35 cellular contexts compared by ENCODE assay signal in the genomic region with DNA sequence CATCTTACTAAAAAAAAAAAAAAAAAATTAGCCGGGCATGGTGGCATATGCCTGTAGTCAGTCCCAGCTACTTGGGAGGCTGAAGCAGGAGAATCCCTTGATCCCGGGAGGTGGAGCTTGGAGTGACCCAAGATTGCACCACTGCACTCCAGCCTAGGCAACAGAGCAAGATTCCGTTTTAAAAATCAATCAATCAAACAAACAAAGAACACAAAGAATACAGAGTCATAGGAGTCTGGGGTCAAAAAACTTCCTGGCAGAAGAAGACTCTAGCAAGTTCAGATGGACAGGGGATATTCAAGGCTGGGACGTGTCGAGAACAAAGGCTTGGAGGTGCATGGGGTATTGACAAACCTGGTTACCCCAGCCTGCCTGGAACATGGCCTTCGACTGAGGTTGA.
"Had no signal": no experiment of that assay in that cellular context is flagged by ENCODE, and none has a peak within 500 bp of the region (broad histone marks: within the 10 kb centered on the region; RNA-seq: fewer than 3 reads in every experiment).

No MANE protein-coding gene starts in this region.

- H3K27ac Mint-ChIP-seq: activated B cell treated with CpG ODN at 0.5 μM for 24 hours; activated CD4-positive, alpha-beta memory T cell treated with anti-CD3 and anti-CD28 coated beads for 36 hours; activated CD4-positive, alpha-beta T cell treated with anti-CD3 and anti-CD28 coated beads, Interleukin-2, amount 10 ng/mL, durations not matched to agents 24 days and 14 days; activated CD8-positive, alpha-beta T cell treated with anti-CD3 and anti-CD28 coated beads for 36 hours; activated naive CD4-positive, alpha-beta T cell treated with anti-CD3 and anti-CD28 coated beads, Interleukin-2, amount 10 ng/mL, durations not matched to agents 7 days and 5 days; activated naive CD4-positive, alpha-beta T cell treated with anti-CD3 and anti-CD28 coated beads, Interleukin-2, amount 50 U/mL, for 24 hours; activated naive CD8-positive, alpha-beta T cell; activated naive CD8-positive, alpha-beta T cell treated with anti-CD3 and anti-CD28 coated beads, Interleukin-2, amount 10 ng/mL, durations not matched to agents 7 days and 5 days; activated naive CD8-positive, alpha-beta T cell treated with anti-CD3 and anti-CD28 coated beads, Interleukin-2, amount 50 U/mL, for 24 hours; activated T-helper 2 cell treated with anti-CD3 and anti-CD28 coated beads, Interferon-gamma antibody, Interleukin-2, Interleukin-4, amounts not matched to agents 10 μg/mL and 5 μg/mL and 100 μg/mL, durations not matched to agents 14 hours and 24 hours and 36 hours; T-helper 1 cell treated with Interleukin-12 subunit alpha and Interleukin-12 subunit beta and Interleukin-4 antibody, amounts not matched to agents 30 μg/mL and 1 μg/mL, for 36 hours; T-helper 2 cell treated with Interferon-gamma antibody and Interleukin-4, amounts not matched to agents 5 μg/mL and 100 μg/mL, for 36 hours had no signal

- H3K27ac ChIP-seq: ascending aorta, cardiac muscle cell, VCaP had no signal

- H3K4me3 Mint-ChIP-seq: activated B cell treated with CpG ODN at 0.5 μM for 24 hours; activated CD4-positive, alpha-beta memory T cell treated with anti-CD3 and anti-CD28 coated beads for 36 hours; activated CD4-positive, alpha-beta T cell treated with anti-CD3 and anti-CD28 coated beads, Interleukin-2, amount 10 ng/mL, durations not matched to agents 24 days and 14 days; activated CD8-positive, alpha-beta T cell treated with anti-CD3 and anti-CD28 coated beads for 36 hours; activated naive CD4-positive, alpha-beta T cell treated with anti-CD3 and anti-CD28 coated beads, Interleukin-2, amount 10 ng/mL, durations not matched to agents 7 days and 5 days; activated naive CD4-positive, alpha-beta T cell treated with anti-CD3 and anti-CD28 coated beads, Interleukin-2, amount 50 U/mL, for 24 hours; activated naive CD8-positive, alpha-beta T cell; activated naive CD8-positive, alpha-beta T cell treated with anti-CD3 and anti-CD28 coated beads, Interleukin-2, amount 10 ng/mL, durations not matched to agents 7 days and 5 days; activated naive CD8-positive, alpha-beta T cell treated with anti-CD3 and anti-CD28 coated beads, Interleukin-2, amount 50 U/mL, for 24 hours; activated T-cell treated with anti-CD3 and anti-CD28 coated beads, Interleukin-2, amount 50 U/mL, for 4 hours; brain; central memory CD8-positive, alpha-beta T cell; T-helper 1 cell treated with Interleukin-12 subunit alpha and Interleukin-12 subunit beta and Interleukin-4 antibody, amounts not matched to agents 30 μg/mL and 1 μg/mL, for 36 hours; T-helper 2 cell treated with Interferon-gamma antibody and Interleukin-4, amounts not matched to agents 5 μg/mL and 100 μg/mL, for 36 hours had no signal

- ATAC-seq: activated CD8-positive, alpha-beta T cell treated with anti-CD3 and anti-CD28 coated beads for 36 hours; activated naive CD8-positive, alpha-beta T cell treated with anti-CD3 and anti-CD28 coated beads, Interleukin-2, amount 50 U/mL, for 24 hours; activated T-cell treated with anti-CD3 and anti-CD28 coated beads, Interleukin-2, amount 50 U/mL, for 4 hours had no signal

- H3K27me3 Mint-ChIP-seq: activated B cell treated with CpG ODN at 0.5 μM for 24 hours, brain had no signal

- H3K27me3 ChIP-seq: ascending aorta, cardiac muscle cell had no signal

- H3K4me3 ChIP-seq: ascending aorta, cardiac muscle cell had no signal

- H3K9me3 Mint-ChIP-seq: activated B cell treated with CpG ODN at 0.5 μM for 24 hours; activated CD4-positive, alpha-beta memory T cell treated with anti-CD3 and anti-CD28 coated beads for 36 hours; activated CD8-positive, alpha-beta T cell treated with anti-CD3 and anti-CD28 coated beads for 36 hours; activated naive CD4-positive, alpha-beta T cell treated with anti-CD3 and anti-CD28 coated beads, Interleukin-2, amount 10 ng/mL, durations not matched to agents 7 days and 5 days; activated naive CD4-positive, alpha-beta T cell treated with anti-CD3 and anti-CD28 coated beads, Interleukin-2, amount 50 U/mL, for 24 hours; activated naive CD8-positive, alpha-beta T cell treated with anti-CD3 and anti-CD28 coated beads, Interleukin-2, amount 10 ng/mL, durations not matched to agents 7 days and 5 days; activated naive CD8-positive, alpha-beta T cell treated with anti-CD3 and anti-CD28 coated beads, Interleukin-2, amount 50 U/mL, for 24 hours; activated T-cell treated with anti-CD3 and anti-CD28 coated beads, Interleukin-2, amount 50 U/mL, for 4 hours; activated T-helper 2 cell treated with anti-CD3 and anti-CD28 coated beads, Interferon-gamma antibody, Interleukin-2, Interleukin-4, amounts not matched to agents 10 μg/mL and 5 μg/mL and 100 μg/mL, durations not matched to agents 14 hours and 24 hours and 36 hours; central memory CD8-positive, alpha-beta T cell; T-helper 1 cell treated with Interleukin-12 subunit alpha and Interleukin-12 subunit beta and Interleukin-4 antibody, amounts not matched to agents 30 μg/mL and 1 μg/mL, for 36 hours; T-helper 2 cell treated with Interferon-gamma antibody and Interleukin-4, amounts not matched to agents 5 μg/mL and 100 μg/mL, for 36 hours had no signal

- H3K4me1 ChIP-seq: ascending aorta had no signal

- H3K4me1 Mint-ChIP-seq: activated B cell treated with CpG ODN at 0.5 μM for 24 hours; activated naive CD4-positive, alpha-beta T cell treated with anti-CD3 and anti-CD28 coated beads, Interleukin-2, amount 10 ng/mL, durations not matched to agents 7 days and 5 days; activated naive CD4-positive, alpha-beta T cell treated with anti-CD3 and anti-CD28 coated beads, Interleukin-2, amount 50 U/mL, for 24 hours; activated naive CD8-positive, alpha-beta T cell treated with anti-CD3 and anti-CD28 coated beads, Interleukin-2, amount 10 ng/mL, durations not matched to agents 7 days and 5 days; central memory CD8-positive, alpha-beta T cell had no signal

- H3K36me3 Mint-ChIP-seq: activated CD4-positive, alpha-beta memory T cell treated with anti-CD3 and anti-CD28 coated beads for 36 hours; activated naive CD4-positive, alpha-beta T cell treated with anti-CD3 and anti-CD28 coated beads, Interleukin-2, amount 10 ng/mL, durations not matched to agents 7 days and 5 days; activated naive CD4-positive, alpha-beta T cell treated with anti-CD3 and anti-CD28 coated beads, Interleukin-2, amount 50 U/mL, for 24 hours; activated naive CD8-positive, alpha-beta T cell; activated naive CD8-positive, alpha-beta T cell treated with anti-CD3 and anti-CD28 coated beads, Interleukin-2, amount 10 ng/mL, durations not matched to agents 7 days and 5 days had no signal

- H3K36me3 ChIP-seq: ascending aorta, cardiac muscle cell had no signal

- FAIRE-seq: bronchial epithelial cell, TTC549 had no signal

- H3K9me3 ChIP-seq: ascending aorta had no signal

- DNase-seq: activated B cell treated with CpG ODN at 0.5 μM for 24 hours; activated CD4-positive, alpha-beta memory T cell treated with anti-CD3 and anti-CD28 coated beads for 36 hours; activated CD4-positive, alpha-beta T cell treated with anti-CD3 and anti-CD28 coated beads for 4 hours; activated CD4-positive, alpha-beta T cell treated with anti-CD3 and anti-CD28 coated beads, Interleukin-2, amount 10 ng/mL, durations not matched to agents 24 days and 14 days; activated CD4-positive, alpha-beta T cell treated with anti-CD3 and anti-CD28 coated beads, Interleukin-2, amount 50 U/mL, for 1 hour; activated CD4-positive, alpha-beta T cell treated with anti-CD3 and anti-CD28 coated beads, Interleukin-2, amount 50 U/mL, for 4 hours; activated CD4-positive, CD25-positive, alpha-beta regulatory T cell treated with anti-CD3 and anti-CD28 coated beads, Interleukin-2, amount 50 U/mL, for 72 hours; activated CD8-positive, alpha-beta memory T cell treated with anti-CD3 and anti-CD28 coated beads, Interleukin-2, amount 50 U/mL, for 4 hours; activated CD8-positive, alpha-beta T cell treated with anti-CD3 and anti-CD28 coated beads for 36 hours; activated effector memory CD4-positive, alpha-beta T cell treated with Interleukin-2 at 50 U/mL for 16 hours; activated gamma-delta T cell; activated naive CD4-positive, alpha-beta T cell treated with anti-CD3 and anti-CD28 coated beads, Interleukin-2, amount 10 ng/mL, durations not matched to agents 7 days and 5 days; activated naive CD4-positive, alpha-beta T cell treated with Interleukin-2 at 50 U/mL for 16 hours; activated naive CD8-positive, alpha-beta T cell treated with anti-CD3 and anti-CD28 coated beads, Interleukin-2, amount 10 ng/mL, durations not matched to agents 7 days and 5 days; activated naive CD8-positive, alpha-beta T cell treated with anti-CD3 and anti-CD28 coated beads, Interleukin-2, amount 50 U/mL, for 24 hours; activated T-cell treated with anti-CD3 and anti-CD28 coated beads for 4 hours; activated T-cell treated with anti-CD3 and anti-CD28 coated beads, Interleukin-2, amount 50 U/mL, for 1 hour; activated T-cell treated with anti-CD3 and anti-CD28 coated beads, Interleukin-2, amount 50 U/mL, for 4 hours; amygdala; anterior cingulate cortex; T-helper 1 cell; T-helper 2 cell; T-helper 9 cell had no signal
